ENCODE assay signal across 17 cellular contexts in genomic region chr4:40493160-40493559, GRCh38.
DNase-seq lines count a peak whose midpoint lies in the region; ATAC-seq and TF ChIP-seq lines count a peak whose summit lies in the region.
"Had no signal": no experiment of that assay in that cellular context is flagged by ENCODE, and none has a peak within 500 bp of the region (broad histone marks: within the 10 kb centered on the region; RNA-seq: fewer than 3 reads in every experiment).

No MANE protein-coding gene starts in this region.

- H4K91ac ChIP-seq in H9 (ENCODE audit: insufficient read length, low read depth, low read length) = no peak overlapping the region

- H2BK20ac ChIP-seq in H9 (ENCODE audit: low read depth, low read length, poor library complexity, severe bottlenecking) = no peak overlapping the region

- no peak overlapping the region for H3K14ac ChIP-seq in H9 (ENCODE audit: insufficient read depth, low read length)

- peaks cover 2% of the 10 kb centered on the region for H3K79me1 ChIP-seq in H9 (ENCODE audit: insufficient read depth, low read depth, low read length, poor library complexity, severe bottlenecking)

- H4K5ac ChIP-seq in H9 (ENCODE audit: insufficient read length, low read depth, low read length) = no peak overlapping the region

- H2BK5ac ChIP-seq in H9 (ENCODE audit: insufficient read length, low read length) = no peak overlapping the region

- H4K8ac ChIP-seq in H9 (replicated peaks; ENCODE audit: insufficient read length, low read depth, low read length) = no peak overlapping the region

- no peak overlapping the region for H3K56ac ChIP-seq in H9 (ENCODE audit: insufficient read length, low read depth, low read length)

- no peak overlapping the region for H2BK120ac ChIP-seq in H9 (ENCODE audit: low read depth, low read length, poor library complexity, severe bottlenecking)

- H3K9me3 Mint-ChIP-seq in H9 (no peaks in the 10 kb centered on the region), brain (no peaks in the 10 kb centered on the region)

- H2AFZ ChIP-seq in H9 (ENCODE audit: low read length) = no peak overlapping the region

- H3K4me2 ChIP-seq in H9 (ENCODE audit: insufficient read depth, insufficient read length, low read length) = no peak overlapping the region

- no peak for TF ChIP-seq POLR2A in thyroid gland (IDR thresholded peaks at IDR 0.05)

- peaks cover 3% of the 10 kb centered on the region for H4K20me1 ChIP-seq in H9 (ENCODE audit: control insufficient read depth, insufficient read depth, insufficient read length)

- peaks cover 10 to 14% of the 10 kb centered on the region in 2 experiments for H3K4me1 Mint-ChIP-seq in H9
- peaks cover 31% of the 10 kb centered on the region for H3K4me1 Mint-ChIP-seq in brain

- H3K27me3 ChIP-seq in H9 (ENCODE audit: insufficient read depth, low read length) (no peaks in the 10 kb centered on the region), thyroid gland (no peaks in the 10 kb centered on the region)
- H3K27me3 ChIP-seq: SJCRH30 had no signal

- no CpG with 5 or more reads among the region's 3 CpGs for WGBS in H9 (ENCODE audit: extremely low coverage, insufficient read length, low lambda C conversion rate)
- 56 to 65% methylated on average over 3 of the region's 3 CpGs for WGBS in thyroid gland, 2 donors

- H3K27me3 Mint-ChIP-seq in H9 (ENCODE audit: low read depth) (no peaks in the 10 kb centered on the region), brain (peaks cover 3% of the 10 kb centered on the region)

- no peak overlapping the region for H2BK15ac ChIP-seq in H9 (ENCODE audit: low read depth, low read length)

- ATAC-seq in mucosa of descending colon (peak; percentile 6), GM21737 (IDR thresholded peaks at IDR 0.05; ENCODE audit: unreplicated experiment) (no peak)
- ATAC-seq: K562, PC-3 had no signal

- DNase-seq in H9 (no peak), mucosa of descending colon (no peak), thyroid gland (no peak), NCI-H1105 (lab: John Stamatoyannopoulos, UW) (no peak), DMS153 treated with DMSO at 0.1 percent for 48 hours (lab: John Stamatoyannopoulos, UW; ENCODE audit: unreplicated experiment) (no peak)
- DNase-seq: C1 segment of cervical spinal cord, DMS 273 treated with DMSO at 0.1 percent for 48 hours, GF-D8, GOT3, NCI-H1092 treated with DMSO at 0.1 percent for 48 hours, NCI-H1694 treated with DMSO at 0.1 percent for 48 hours, NCI-H2107, PC-3, SJCRH30 had no signal

- H3K4me1 ChIP-seq in H9 (ENCODE audit: insufficient read depth, low read length) (no peaks in the 10 kb centered on the region; the same call in 1 of the 2 replicates), mucosa of descending colon (ENCODE audit: low read depth) (peaks cover 36% of the 10 kb centered on the region), thyroid gland (peaks cover 62 to 72% of the 10 kb centered on the region in 2 donors)
- H3K4me1 ChIP-seq: SJCRH30 had no signal

- H3K36me3 Mint-ChIP-seq in H9 (ENCODE audit: insufficient read depth in 1 of 3, low read depth in 3 of 3) (peaks cover 0 to 8% (median 3%) of the 10 kb centered on the region in 3 experiments; a peak in 4 of 7 replicates), brain (no peaks in the 10 kb centered on the region)

- H3K27ac ChIP-seq in H9 (ENCODE audit: insufficient read length, low read depth, low read length) = no peak overlapping the region
- H3K27ac ChIP-seq in thyroid gland = peak overlapping the region; percentile 43 to 98 (median 91)
- H3K27ac ChIP-seq: SJCRH30 had no signal

- peak overlapping the region; percentile 51 for H2BK12ac ChIP-seq in H9 (ENCODE audit: insufficient read length, low read depth, low read length)

- H3K18ac ChIP-seq in H9 (ENCODE audit: insufficient read length, low read depth, low read length) = no peak overlapping the region

- H3K23me2 ChIP-seq in H9 (ENCODE audit: insufficient read length, low read depth, low read length, poor library complexity, severe bottlenecking) = no peaks in the 10 kb centered on the region

- H3K27ac Mint-ChIP-seq in H9 (no peak overlapping the region), brain (peak overlapping the region; percentile 14 to 84 (median 64))

- H3K4me3 Mint-ChIP-seq in H9 = no peak overlapping the region
- H3K4me3 Mint-ChIP-seq in brain = peak overlapping the region in 1 of 5 experiments; percentile 31

- H3T11ph ChIP-seq in H9 (ENCODE audit: low read length) = peak overlapping the region; percentile 82

- H3K4me3 ChIP-seq in mucosa of descending colon (no peak overlapping the region), thyroid gland (replicated peaks in 1 of 3) (no peak overlapping the region)
- H3K4me3 ChIP-seq: K562, SJCRH30 had no signal

- no peak overlapping the region for H3K23ac ChIP-seq in H9 (ENCODE audit: insufficient read length, low read depth, low read length)

- no peaks in the 10 kb centered on the region for H3K9me3 ChIP-seq in H9 (ENCODE audit: control insufficient read depth, low read depth, low read length)
- H3K9me3 ChIP-seq in mucosa of descending colon = no peaks in the 10 kb centered on the region
- H3K9me3 ChIP-seq in thyroid gland = no peaks in the 10 kb centered on the region
- H3K9me3 ChIP-seq: SJCRH30 had no signal

- H3K79me2 ChIP-seq in H9 (ENCODE audit: insufficient read depth, low read length) = no peaks in the 10 kb centered on the region; the same call in 1 of the 2 replicates

- no peak overlapping the region for H3K4ac ChIP-seq in H9 (ENCODE audit: low read depth, low read length)

- no peak overlapping the region for H3K9ac ChIP-seq in H9 (ENCODE audit: extremely low read depth, insufficient read length, low read length)

- intact Hi-C loops in mucosa of descending colon (cut with DNase I, micrococcal nuclease) = no loop called here
- intact Hi-C loops in thyroid gland (cut with DNase I) = no loop called here

- no peak overlapping the region for H2AK5ac ChIP-seq in H9 (ENCODE audit: insufficient read length, low read length)

- H3K36me3 ChIP-seq in mucosa of descending colon (ENCODE audit: low read depth) (no peaks in the 10 kb centered on the region), thyroid gland (no peaks in the 10 kb centered on the region)
- H3K36me3 ChIP-seq: SJCRH30 had no signal

- TF ChIP-seq CTCF in H9 (conservative IDR thresholded peaks at IDR 0.05) = no peak
- no peak for TF ChIP-seq CTCF in brain (conservative IDR thresholded peaks at IDR 0.05)
- no peak for TF ChIP-seq CTCF in mucosa of descending colon (IDR thresholded peaks at IDR 0.05)
- no peak for TF ChIP-seq CTCF in thyroid gland (IDR thresholded peaks at IDR 0.05)

Comparison
In these comparisons a context has a peak if more than half of its experiments do, and no peak if none do; other contexts are left out.
1. H3K27ac Mint-ChIP-seq: peak in brain (5 of 5); none in H9 (0 of 3).